ENCODE assay signal across 15 cellular contexts in genomic region chr1:104018922-104019674, GRCh38.
"Had no signal": no experiment of that assay in that cellular context is flagged by ENCODE, and none has a peak within 500 bp of the region (broad histone marks: within the 10 kb centered on the region; RNA-seq: fewer than 3 reads in every experiment).

No MANE protein-coding gene starts in this region.

- DNase-seq: activated CD4-positive, alpha-beta T cell treated with anti-CD3 and anti-CD28 coated beads, Interleukin-2, amount 50 U/mL, for 4 hours; activated CD4-positive, CD25-positive, alpha-beta regulatory T cell treated with anti-CD3 and anti-CD28 coated beads, Interleukin-2, amount 50 U/mL, for 72 hours; activated naive CD4-positive, alpha-beta T cell; activated naive CD8-positive, alpha-beta T cell treated with anti-CD3 and anti-CD28 coated beads, Interleukin-2, amount 10 ng/mL, durations not matched to agents 7 days and 5 days; activated T-cell treated with anti-CD3 and anti-CD28 coated beads for 4 hours; anterior cingulate cortex; cortex of kidney; effector CD4-positive, alpha-beta T cell; foreskin melanocyte; head of caudate nucleus; left colon; stimulated activated CD4-positive, alpha-beta T cell treated with anti-CD3 and anti-CD28 coated beads, Interleukin-1b, Interleukin-23, amount 100 ng/mL, for 48 hours; T1000 had no signal

- ATAC-seq: left colon had no signal

- H3K27ac ChIP-seq: thoracic aorta had no signal

- H3K4me3 ChIP-seq: lung, thoracic aorta had no signal

- H3K9me3 ChIP-seq: thoracic aorta had no signal

- H3K36me3 ChIP-seq: thoracic aorta had no signal
